Comparison of ENCODE assay signal across 14 cellular contexts in genomic region chr3:14113964-14114667, GRCh38. TPM values are rescaled to one million over a fixed set of nuclear protein-coding genes. Genes with fewer than 3 reads are reported as not detected.
DNase-seq lines count a peak whose midpoint lies in the region; ATAC-seq and TF ChIP-seq lines count a peak whose summit lies in the region.
"Had no signal": no experiment of that assay in that cellular context is flagged by ENCODE, and none has a peak within 500 bp of the region (broad histone marks: within the 10 kb centered on the region; RNA-seq: fewer than 3 reads in every experiment).

No MANE protein-coding gene starts in this region.

- no peaks in the 10 kb centered on the region for H3K9me3 ChIP-seq in Caco-2

- H3K27me3 Mint-ChIP-seq in Caco-2 (ENCODE audit: insufficient read depth, unreplicated experiment) (no peaks in the 10 kb centered on the region), mesothelial cell of epicardium (ENCODE audit: low read depth) (no peaks in the 10 kb centered on the region)

- in situ Hi-C loops in brain microvascular endothelial cell (cut with HindIII; ENCODE audit: low pct_ligation_motif_present, low sequenced_read_pairs) = no loop called here

- no peak overlapping the region for H2AFZ ChIP-seq in KMS-11 (ENCODE audit: low read depth)

- H3K27ac Mint-ChIP-seq in Caco-2 (ENCODE audit: unreplicated experiment) = no peak overlapping the region
- H3K27ac Mint-ChIP-seq in mesothelial cell of epicardium = no peak overlapping the region

- peaks cover 14% of the 10 kb centered on the region; the same call in 1 of the 2 replicates for H3K79me2 ChIP-seq in KMS-11 (ENCODE audit: insufficient read depth, low read depth)

- DNase-seq in Caco-2 = peak; percentile 62 to 66
- DNase-seq in brain microvascular endothelial cell = no peak
- no peak for DNase-seq in mesothelial cell of epicardium (ENCODE audit: low spot score in 2 of 2, unreplicated experiment in 2 of 2)
- DNase-seq in NCI-H146 (lab: John Stamatoyannopoulos, UW) = no peak
- DNase-seq: activated CD4-positive, alpha-beta T cell treated with anti-CD3 and anti-CD28 coated beads, Interleukin-2, amount 50 U/mL, for 4 hours; foreskin melanocyte; NCI-H1092 treated with DMSO at 0.1 percent for 48 hours; NCI-H774; stimulated activated naive CD8-positive, alpha-beta T cell treated with anti-CD3 and anti-CD28 coated beads, Interleukin-15, Interleukin-2, amounts not matched to agents 100 U/mL and 50 U/mL, for 24 hours; SW 1271 had no signal

- H3K4me2 ChIP-seq in KMS-11 = no peak overlapping the region

- BruUV-seq in Caco-2 (replicated peaks; lab: Mats Ljungman, UMichigan) = no TSS peak

- H3K9me3 Mint-ChIP-seq in Caco-2 (ENCODE audit: unreplicated experiment) (no peaks in the 10 kb centered on the region), mesothelial cell of epicardium (no peaks in the 10 kb centered on the region)

- POLR2A ChIA-PET in Caco-2 (lab: Charles Lee) = interaction anchor here (1.4 kb wide), 1 partner anchor 11 kb away, joined by 4 read pairs; the partner anchor contains the start of genes CHCHD4 and TMEM43

- H3K27ac ChIP-seq in KMS-11 (no peak overlapping the region), brain microvascular endothelial cell (no peak overlapping the region)

- H3K4me1 Mint-ChIP-seq in Caco-2 (ENCODE audit: low read depth, unreplicated experiment) = no peaks in the 10 kb centered on the region
- H3K4me1 Mint-ChIP-seq in mesothelial cell of epicardium = peaks cover 8% of the 10 kb centered on the region

- peaks cover 12% of the 10 kb centered on the region for H3K36me3 Mint-ChIP-seq in Caco-2 (ENCODE audit: insufficient read depth, unreplicated experiment)
- peaks cover 18% of the 10 kb centered on the region for H3K36me3 Mint-ChIP-seq in mesothelial cell of epicardium

- H3K36me3 ChIP-seq in Caco-2 (ENCODE audit: control insufficient read depth, insufficient read depth, low read length) = no peaks in the 10 kb centered on the region; the same call in 1 of the 2 replicates
- H3K36me3 ChIP-seq in KMS-11 (ENCODE audit: insufficient read depth) = no peaks in the 10 kb centered on the region
- peaks cover 4% of the 10 kb centered on the region for H3K36me3 ChIP-seq in brain microvascular endothelial cell (replicated peaks)

- ATAC-seq in HG03565 (IDR thresholded peaks at IDR 0.05; ENCODE audit: unreplicated experiment) (no peak), GM21390 (IDR thresholded peaks at IDR 0.05; ENCODE audit: unreplicated experiment) (no peak), GM18870 (IDR thresholded peaks at IDR 0.05; ENCODE audit: unreplicated experiment) (no peak)
- ATAC-seq: stimulated activated naive CD8-positive, alpha-beta T cell treated with anti-CD3 and anti-CD28 coated beads, Interleukin-15, Interleukin-2, amounts not matched to agents 100 U/mL and 50 U/mL, for 24 hours had no signal

- no peak overlapping the region for H3K4me3 ChIP-seq in Caco-2 (ENCODE audit: low read depth, low read length)
- no peak overlapping the region for H3K4me3 ChIP-seq in KMS-11 (IDR thresholded peaks at IDR 0.05; ENCODE audit: insufficient read depth, low read depth, low read length)
- no peak overlapping the region for H3K4me3 ChIP-seq in brain microvascular endothelial cell (ENCODE audit: low read depth, low read length)

- intact Hi-C loops in Caco-2 (cut with micrococcal nuclease; ENCODE audit: unreplicated experiment) = loop anchor here (1.0 kb wide), 2 partner anchors 163 to 218 kb away; no protein-coding TSS in a partner anchor

- TF ChIP-seq CTCF in Caco-2 (IDR thresholded peaks at IDR 0.05; ENCODE audit: insufficient read depth in 1 of 2, low read depth in 1 of 2, low read length in 1 of 2, severe bottlenecking in 1 of 2, unreplicated experiment in 1 of 2) (peak; percentile 42 to 68), KMS-11 (conservative IDR thresholded peaks at IDR 0.05; ENCODE audit: low read depth, low read length) (0 out of 2 replicates have a peak, but pooled peaks have one; percentile 13), brain microvascular endothelial cell (IDR thresholded peaks at IDR 0.05; ENCODE audit: low read depth, low read length, missing control alignments) (peak; percentile 42), mesothelial cell of epicardium (IDR thresholded peaks at IDR 0.05; ENCODE audit: unreplicated experiment) (peak; percentile 11)

- CTCF ChIA-PET in Caco-2 (lab: Charles Lee) = interaction anchor here (0.7 to 3.2 kb wide), 6 partner anchors 10 to 229 kb away, joined by 3 to 38 read pairs (median 4); partner anchors contain the start of genes CHCHD4 and TMEM43

- H3K27me3 ChIP-seq in Caco-2 (replicated peaks; ENCODE audit: control insufficient read depth, insufficient read depth, low read length) (no peaks in the 10 kb centered on the region), KMS-11 (ENCODE audit: insufficient read depth, low read depth) (no peaks in the 10 kb centered on the region), brain microvascular endothelial cell (replicated peaks) (no peaks in the 10 kb centered on the region)

- peaks cover 8% of the 10 kb centered on the region; the same call in 1 of the 2 replicates for H3K4me1 ChIP-seq in Caco-2
- peaks cover 22% of the 10 kb centered on the region for H3K4me1 ChIP-seq in KMS-11 (ENCODE audit: low read depth, poor library complexity, severe bottlenecking)

- H3K9ac ChIP-seq in KMS-11 = no peak overlapping the region

- H4K20me1 ChIP-seq in KMS-11 (ENCODE audit: insufficient read depth) = no peaks in the 10 kb centered on the region

- H3K4me3 Mint-ChIP-seq in Caco-2 (ENCODE audit: unreplicated experiment) = no peak overlapping the region
- H3K4me3 Mint-ChIP-seq in mesothelial cell of epicardium = no peak overlapping the region

RNA-seq across cellular contexts. Expression of gene CHCHD4, which starts 10.6 kb away (rescaled TPM):
- total RNA-seq in Caco-2 (2022) = 15.3 and 15.9 TPM in 2 replicates
- 7.1 to 7.3 TPM (median 7.3 TPM) in 3 replicates for total RNA-seq in mesothelial cell of epicardium

RNA-seq across cellular contexts. Expression of gene TMEM43, which starts 10.7 kb away (rescaled TPM):
- total RNA-seq in Caco-2 (2022) (33.0 and 35.2 TPM in 2 replicates), mesothelial cell of epicardium (50.0 to 52.5 TPM (median 51.5 TPM) in 3 replicates)

Comparison
In these comparisons a context has a peak if more than half of its experiments do, and no peak if none do; other contexts are left out.
1. DNase-seq: peak in Caco-2 (2 of 2); none in brain microvascular endothelial cell (single experiment), mesothelial cell of epicardium (0 of 2) and NCI-H146 (single experiment).
2. Peak in every context shown above with its lines, with median percentiles within 50 percentile points of each other: CTCF ChIP-seq.